In the genomic region with DNA sequence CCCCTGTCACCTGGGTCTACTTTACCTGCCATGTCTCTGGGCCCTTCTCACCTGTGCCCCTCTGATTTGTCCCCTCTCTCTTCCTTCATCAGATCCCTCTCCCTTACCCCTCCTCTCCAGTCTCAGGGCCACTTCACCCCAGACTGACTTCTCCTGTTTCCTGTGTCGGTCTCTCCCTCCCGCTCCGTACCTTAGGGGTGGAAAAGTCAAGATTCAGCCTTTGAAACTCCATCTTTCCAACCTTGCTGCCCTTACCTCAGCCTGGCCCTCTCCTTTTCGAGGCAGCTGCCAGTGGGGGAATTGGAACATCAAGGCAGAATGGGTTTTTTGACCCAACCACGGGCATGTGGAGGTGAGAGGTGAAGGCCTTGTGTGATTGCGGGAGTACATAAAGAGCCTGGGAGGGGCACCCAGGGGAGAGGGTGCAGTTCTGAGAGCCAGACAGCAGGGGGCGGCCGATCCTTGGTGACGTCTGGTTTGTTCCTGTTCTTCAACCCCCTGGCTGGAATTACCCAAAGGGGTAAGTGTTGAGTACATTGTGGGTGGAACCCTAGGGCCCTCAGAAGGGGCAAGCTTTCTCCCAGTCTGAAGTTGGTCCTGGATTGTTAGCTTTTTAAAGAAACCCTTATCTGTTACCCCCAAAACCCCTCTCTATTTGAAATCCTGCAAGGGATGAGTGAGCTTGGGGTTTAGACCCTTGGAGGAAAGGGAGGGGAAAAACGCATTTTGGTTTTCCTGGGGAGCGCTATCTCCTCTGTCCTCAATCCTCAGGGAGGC, we compare ENCODE assay signal across 8 cellular contexts. TPM values are rescaled to one million over a fixed set of nuclear protein-coding genes. Genes with fewer than 3 reads are reported as not detected.
DNase-seq lines count a peak whose midpoint lies in the region; ATAC-seq and TF ChIP-seq lines count a peak whose summit lies in the region.

No MANE protein-coding gene starts in this region.

- POLR2A ChIA-PET in GM10248 (lab: Yijun Ruan, JAX), result no interaction called here

- H3K27ac Mint-ChIP-seq in natural killer cell, result peak overlapping the region in 1 of 2 donors; percentile 10

- H3K27me3 Mint-ChIP-seq in natural killer cell (ENCODE audit: low read depth in 2 of 2), result peaks cover 18 to 22% of the 10 kb centered on the region in 2 donors

- no peaks in the 10 kb centered on the region for H3K4me1 Mint-ChIP-seq in natural killer cell

- H3K4me3 Mint-ChIP-seq in natural killer cell, result no peak overlapping the region

- TF ChIP-seq CTCF in GM10248 (IDR thresholded peaks at IDR 0.05; ENCODE audit: control extremely low read depth, extremely low read depth, low read depth, missing control alignments) (peak; percentile 91), natural killer cell (IDR thresholded peaks at IDR 0.05) (peak; percentile 79)

- peak; percentile 87 for DNase-seq in GM10248 (ENCODE audit: extremely low spot score)
- peak; percentile 57 for DNase-seq in NOMO-1 treated with dmso at 0.1 percent for 144 hours (lab: John Stamatoyannopoulos, UW; ENCODE audit: unreplicated experiment)
- peak; percentile 93 for DNase-seq in activated CD8-positive, alpha-beta memory T cell treated with anti-CD3 and anti-CD28 coated beads, Interleukin-2, amount 50 U/mL, for 48 hours
- peak; percentile 8 for DNase-seq in epithelial cell of prostate (ENCODE audit: low read depth, low spot score)
- peak; percentile 67 for DNase-seq in natural killer cell
- DNase-seq in stimulated activated CD8-positive, alpha-beta memory T cell treated with anti-CD3 and anti-CD28 coated beads, Interleukin-7, amount 100 ng/mL, for 48 hours (ENCODE audit: extremely low read depth in 1 of 2, low read depth in 1 of 2), result peak; percentile 54 to 57

- intact Hi-C loops in natural killer cell (cut with micrococcal nuclease), result loop anchor here (1.0 kb wide), 2 partner anchors 51 to 248 kb away; no protein-coding TSS in a partner anchor

- CTCF ChIA-PET in GM10248 (lab: Yijun Ruan, JAX), result interaction anchor here (0.7 to 12.7 kb wide), 26 partner anchors 10 to 250 kb away, joined by 3 to 169 read pairs (median 4); a partner anchor contains a TSS

- no peaks in the 10 kb centered on the region for H3K9me3 Mint-ChIP-seq in natural killer cell

- no peak overlapping the region for H3K27ac ChIP-seq in epithelial cell of prostate

- no peaks in the 10 kb centered on the region for H3K36me3 Mint-ChIP-seq in natural killer cell

- ATAC-seq in HG03520 (IDR thresholded peaks at IDR 0.05; ENCODE audit: unreplicated experiment) (peak; percentile 67), natural killer cell (peak; percentile 79 to 99 (median 97)), HG03196 (IDR thresholded peaks at IDR 0.05; ENCODE audit: unreplicated experiment) (no peak)

RNA-seq across cellular contexts. Expression of gene DMBX1, which starts 12.3 kb away (rescaled TPM):
- not detected for total RNA-seq in natural killer cell

Comparison
In these comparisons a context has a peak if more than half of its experiments do, and no peak if none do; other contexts are left out.
1. DNase-seq: peak in every context shown above with its lines; median percentile 93 in activated CD8-positive, alpha-beta memory T cell treated with anti-CD3 and anti-CD28 coated beads, Interleukin-2, amount 50 U/mL, for 48 hours; 87 in GM10248; 67 in natural killer cell; 57 in NOMO-1 treated with dmso at 0.1 percent for 144 hours; 56 in stimulated activated CD8-positive, alpha-beta memory T cell treated with anti-CD3 and anti-CD28 coated beads, Interleukin-7, amount 100 ng/mL, for 48 hours; 8 in epithelial cell of prostate.